18 cellular contexts compared by ENCODE assay signal in genomic region chr20:3826420-3826819, GRCh38. TPM values are rescaled to one million over a fixed set of nuclear protein-coding genes. Genes with fewer than 3 reads are reported as not detected.
"Had no signal": no experiment of that assay in that cellular context is flagged by ENCODE, and none has a peak within 500 bp of the region (broad histone marks: within the 10 kb centered on the region; RNA-seq: fewer than 3 reads in every experiment).

No MANE protein-coding gene starts in this region.

- H3K4me3 Mint-ChIP-seq: activated naive CD8-positive, alpha-beta T cell treated with anti-CD3 and anti-CD28 coated beads for 36 hours; stimulated activated memory B cell treated with anti-CD40 and anti-IgM and Interleukin-4, amounts not matched to agents 10 μg/mL and 1 μg/mL and 100 μg/mL, for 72 hours; type B pancreatic cell had no signal

- H3K27me3 Mint-ChIP-seq: activated naive CD8-positive, alpha-beta T cell treated with anti-CD3 and anti-CD28 coated beads for 36 hours; stimulated activated memory B cell treated with anti-CD40 and anti-IgM and Interleukin-4, amounts not matched to agents 10 μg/mL and 1 μg/mL and 100 μg/mL, for 72 hours; type B pancreatic cell had no signal

- H3K4me3 ChIP-seq: body of pancreas, coronary artery, gastrocnemius medialis, heart left ventricle, pancreas, sigmoid colon, testis had no signal

- DNase-seq: activated CD8-positive, alpha-beta memory T cell treated with anti-CD3 and anti-CD28 coated beads for 24 hours; activated gamma-delta T cell treated with Interleukin-2 at 50 U/mL for 16 hours; activated naive CD8-positive, alpha-beta T cell treated with anti-CD3 and anti-CD28 coated beads for 36 hours; amygdala; body of pancreas; central memory CD4-positive, alpha-beta T cell; gastrocnemius medialis; kidney glomerular epithelial cell; left ventricle myocardium superior; pancreas; sigmoid colon; stimulated activated CD4-positive, alpha-beta T cell treated with anti-CD3 and anti-CD28 coated beads, Interleukin-4, amount 100 ng/mL, for 24 hours; testis had no signal

- H3K27me3 ChIP-seq: body of pancreas, gastrocnemius medialis, heart left ventricle, pancreas, sigmoid colon, testis had no signal

- H3K9me3 ChIP-seq: body of pancreas, gastrocnemius medialis, heart left ventricle, pancreas, sigmoid colon, testis had no signal

- H3K9me3 Mint-ChIP-seq: activated naive CD8-positive, alpha-beta T cell treated with anti-CD3 and anti-CD28 coated beads for 36 hours; stimulated activated memory B cell treated with anti-CD40 and anti-IgM and Interleukin-4, amounts not matched to agents 10 μg/mL and 1 μg/mL and 100 μg/mL, for 72 hours; type B pancreatic cell had no signal

- H3K27ac Mint-ChIP-seq: activated naive CD8-positive, alpha-beta T cell treated with anti-CD3 and anti-CD28 coated beads for 36 hours; stimulated activated memory B cell treated with anti-CD40 and anti-IgM and Interleukin-4, amounts not matched to agents 10 μg/mL and 1 μg/mL and 100 μg/mL, for 72 hours; type B pancreatic cell had no signal

- H3K27ac ChIP-seq: body of pancreas, coronary artery, heart left ventricle, pancreas, sigmoid colon had no signal

RNA-seq across cellular contexts. Expression of gene SPEF1, which starts 45.2 kb away (rescaled TPM):
- total RNA-seq: gastrocnemius medialis, left ventricle myocardium superior, mononuclear cell had no signal
